ENCODE assay signal across 15 cellular contexts in the genomic region with DNA sequence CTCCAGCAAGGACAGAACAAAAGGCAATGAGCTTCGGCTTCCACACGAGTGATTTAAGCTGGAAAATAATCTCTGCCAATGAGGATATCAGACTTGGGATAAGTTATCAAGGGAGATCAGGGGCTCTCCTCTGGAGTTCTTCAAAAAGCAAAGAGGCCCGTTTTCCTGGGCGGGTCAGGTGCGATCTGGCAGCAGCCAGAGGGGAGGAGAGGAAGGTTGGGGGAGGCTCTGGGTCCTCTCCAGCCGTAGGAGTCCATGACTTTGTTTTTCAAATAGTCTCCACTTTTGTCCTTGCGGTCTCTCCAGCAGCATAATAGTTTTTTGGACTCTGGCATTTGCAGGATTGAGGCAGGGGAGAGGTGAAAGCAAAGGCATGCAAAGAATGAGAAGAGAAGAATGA.
DNase-seq lines count a peak whose midpoint lies in the region; ATAC-seq, FAIRE-seq and TF ChIP-seq lines count a peak whose summit lies in the region.
"Had no signal": no experiment of that assay in that cellular context is flagged by ENCODE, and none has a peak within 500 bp of the region (broad histone marks: within the 10 kb centered on the region; RNA-seq: fewer than 3 reads in every experiment).

No MANE protein-coding gene starts in this region.

- TF ChIP-seq CTCF in heart left ventricle (IDR thresholded peaks at IDR 0.05) (no peak), astrocyte of the spinal cord (IDR thresholded peaks at IDR 0.05; ENCODE audit: low read depth, low read length) (no peak), type B pancreatic cell (conservative IDR thresholded peaks at IDR 0.05) (no peak)

- ATAC-seq in heart left ventricle (peak in 1 of 4 donors; percentile 17), Right ventricle myocardium superior (ENCODE audit: poor library complexity) (no peak)
- ATAC-seq: activated CD8-positive, alpha-beta T cell treated with anti-CD3 and anti-CD28 coated beads, Interleukin-2, amount 10 ng/mL, durations not matched to agents 7 days and 5 days; natural killer cell had no signal

- no peaks in the 10 kb centered on the region for H3K36me3 Mint-ChIP-seq in type B pancreatic cell
- H3K36me3 Mint-ChIP-seq: natural killer cell had no signal

- peak overlapping the region; percentile 87 for H3K27ac Mint-ChIP-seq in type B pancreatic cell
- H3K27ac Mint-ChIP-seq: activated CD8-positive, alpha-beta T cell treated with anti-CD3 and anti-CD28 coated beads, Interleukin-2, amount 10 ng/mL, durations not matched to agents 7 days and 5 days; natural killer cell had no signal

- H3K9me3 ChIP-seq in heart left ventricle: no peaks in the 10 kb centered on the region
- H3K9me3 ChIP-seq: tibial nerve had no signal

- intact Hi-C loops in heart left ventricle (cut with DNase I) (loop anchor here in 1 of 10 donors (1.0 kb wide), 1 partner anchor 21 kb away; no protein-coding TSS in a partner anchor), Right ventricle myocardium superior (cut with DNase I) (no loop called here)

- H3K4me1 Mint-ChIP-seq in type B pancreatic cell (ENCODE audit: unreplicated experiment): peaks cover 30% of the 10 kb centered on the region
- H3K4me1 Mint-ChIP-seq: natural killer cell had no signal

- H3K4me3 Mint-ChIP-seq in type B pancreatic cell: peak overlapping the region; percentile 27
- H3K4me3 Mint-ChIP-seq: activated CD8-positive, alpha-beta T cell treated with anti-CD3 and anti-CD28 coated beads, Interleukin-2, amount 10 ng/mL, durations not matched to agents 7 days and 5 days; natural killer cell had no signal

- H3K4me1 ChIP-seq in heart left ventricle: peaks cover 5 to 33% (median 22%) of the 10 kb centered on the region in 12 donors

- H3K9me3 Mint-ChIP-seq in type B pancreatic cell: no peaks in the 10 kb centered on the region
- H3K9me3 Mint-ChIP-seq: natural killer cell had no signal

- 23 to 33% (median 25%) methylated on average over 7 of the region's 7 CpGs for WGBS in heart left ventricle, 4 donors

- no peaks in the 10 kb centered on the region for H3K27me3 Mint-ChIP-seq in type B pancreatic cell

- no peaks in the 10 kb centered on the region for H3K36me3 ChIP-seq in heart left ventricle
- H3K36me3 ChIP-seq: tibial nerve had no signal

- DNase-seq in heart left ventricle (no peak), Right ventricle myocardium superior (no peak), astrocyte of the spinal cord (ENCODE audit: low read depth, low spot score) (peak; percentile 33), left kidney (ENCODE audit: low read depth, low spot score) (peak; percentile 55), type B pancreatic cell (ENCODE audit: extremely low spot score, unreplicated experiment) (no peak), NCI-H1436 (lab: John Stamatoyannopoulos, UW) (no peak), H54 (ENCODE audit: insufficient read length, low spot score) (no peak)
- DNase-seq in activated CD4-positive, alpha-beta T cell treated with anti-CD3 and anti-CD28 coated beads, Interleukin-2, amount 50 U/mL, for 4 hours: no peak
- DNase-seq: activated CD8-positive, alpha-beta T cell treated with anti-CD3 and anti-CD28 coated beads, Interleukin-2, amount 10 ng/mL, durations not matched to agents 7 days and 5 days; central memory CD4-positive, alpha-beta T cell; natural killer cell; T1000 had no signal

- peak overlapping the region in 8 of 12 donors; percentile 6 to 75 (median 58) for H3K27ac ChIP-seq in heart left ventricle

- H3K27me3 ChIP-seq in heart left ventricle: no peaks in the 10 kb centered on the region
- H3K27me3 ChIP-seq: tibial nerve had no signal

- H3K4me3 ChIP-seq in heart left ventricle: peak overlapping the region in 1 of 12 donors; percentile 4
- no peak overlapping the region for H3K4me3 ChIP-seq in astrocyte of the spinal cord (ENCODE audit: low read depth, low read length)
- H3K4me3 ChIP-seq: tibial nerve had no signal

- no peak for FAIRE-seq in H54 (lab: Jason Lieb, UNC)
- FAIRE-seq: D721Med, RCC 7860 had no signal

- in situ Hi-C loops in astrocyte of the spinal cord (cut with HindIII; ENCODE audit: low sequenced_read_pairs): no loop called here

- TF ChIP-seq POLR2A in heart left ventricle (IDR thresholded peaks at IDR 0.05): no peak
- TF ChIP-seq POLR2A in H54 (IDR thresholded peaks at IDR 0.05; ENCODE audit: low read depth, low read length): no peak

Comparison
In these comparisons a context has a peak if more than half of its experiments do, and no peak if none do; other contexts are left out.
1. DNase-seq: peak in astrocyte of the spinal cord (single experiment) and left kidney (single experiment); none in heart left ventricle (0 of 5), Right ventricle myocardium superior (single experiment), type B pancreatic cell (single experiment), NCI-H1436 (single experiment), H54 (single experiment) and activated CD4-positive, alpha-beta T cell treated with anti-CD3 and anti-CD28 coated beads, Interleukin-2, amount 50 U/mL, for 4 hours (0 of 2).